25 cellular contexts compared by ENCODE assay signal in the genomic region with DNA sequence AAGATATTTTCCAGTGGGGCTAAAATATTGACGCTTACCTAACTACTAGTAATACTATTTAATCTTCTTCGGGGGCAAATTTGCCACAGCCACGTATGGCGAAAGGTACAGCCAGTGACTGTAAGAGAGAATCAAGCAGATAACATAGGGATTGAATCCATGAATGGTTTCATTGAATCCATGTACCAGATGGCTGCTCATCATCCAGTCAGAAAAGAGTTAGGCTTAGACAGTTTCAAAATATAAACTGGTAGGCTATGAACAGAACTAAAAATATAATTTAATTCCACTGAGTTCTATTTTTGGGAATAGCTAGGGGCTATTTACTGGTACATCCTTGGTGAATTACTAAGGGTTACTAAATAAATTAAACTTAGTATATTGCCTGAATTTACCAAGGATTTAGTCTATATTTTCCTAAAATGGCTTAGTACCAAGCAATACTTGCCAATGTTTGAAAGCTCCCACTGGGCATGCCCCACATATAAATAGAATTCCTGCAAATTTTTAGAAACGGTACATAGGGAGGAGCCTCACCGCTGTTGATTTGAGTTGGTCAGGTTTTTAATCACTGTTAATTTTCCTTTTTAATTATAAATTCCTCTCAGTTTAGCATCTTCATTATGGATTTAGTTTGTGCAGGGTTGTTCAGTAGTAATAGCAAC.
"Had no signal": no experiment of that assay in that cellular context is flagged by ENCODE, and none has a peak within 500 bp of the region (broad histone marks: within the 10 kb centered on the region; RNA-seq: fewer than 3 reads in every experiment).

No MANE protein-coding gene starts in this region.

- DNase-seq: effector CD8-positive, alpha-beta T cell; endodermal cell; foreskin fibroblast; hypothalamus; immature natural killer cell; islet precursor cell; kidney glomerular epithelial cell; mesenchymal stem cell; mucosa of descending colon; naive B cell; pancreas; sigmoid colon; spleen; stimulated activated CD4-positive, alpha-beta T cell treated with anti-CD3 and anti-CD28 coated beads, Interleukin-4, amount 100 ng/mL, for 4 hours; transverse colon; upper lobe of right lung; uterus had no signal

- H3K36me3 ChIP-seq: gastroesophageal sphincter, neutrophil, pancreas, sigmoid colon, spleen, thoracic aorta, transverse colon, upper lobe of right lung, uterus had no signal

- H3K4me3 ChIP-seq: gastroesophageal sphincter, mucosa of descending colon, pancreas, sigmoid colon, skin epidermis, spleen, thoracic aorta, transverse colon, upper lobe of right lung, uterus had no signal

- H3K27me3 ChIP-seq: gastroesophageal sphincter, neutrophil, pancreas, sigmoid colon, spleen, transverse colon, upper lobe of right lung, uterus had no signal

- H3K4me1 ChIP-seq: uterus had no signal

- H3K9me3 ChIP-seq: gastroesophageal sphincter, mucosa of descending colon, neutrophil, pancreas, sigmoid colon, spleen, thoracic aorta, transverse colon, upper lobe of right lung, uterus had no signal

- H3K27ac ChIP-seq: epithelial cell of prostate, gastroesophageal sphincter, neutrophil, pancreas, sigmoid colon, skin epidermis, spleen, thoracic aorta, transverse colon, upper lobe of right lung, uterus had no signal

- ATAC-seq: esophagus mucosa; gastroesophageal sphincter; mucosa of descending colon; natural killer cell treated with Interleukin-12 subunit alpha and Interleukin-12 subunit beta and Interleukin-15 and Interleukin-18, amount 100 ng/mL, for 72 hours; pancreas; stimulated activated memory B cell treated with anti-CD40 and anti-IgM and Interleukin-4, amounts not matched to agents 10 μg/mL and 1 μg/mL and 100 μg/mL, for 72 hours; upper lobe of right lung had no signal
